ENCODE assay signal across 12 cellular contexts in genomic region chr1:209086486-209087192, GRCh38.
A peak's percentile ranks its signal among the peaks of the same experiment; 100 is the strongest.
DNase-seq lines count a peak whose midpoint lies in the region; ATAC-seq lines count a peak whose summit lies in the region.
"Had no signal": no experiment of that assay in that cellular context is flagged by ENCODE, and none has a peak within 500 bp of the region (broad histone marks: within the 10 kb centered on the region; RNA-seq: fewer than 3 reads in every experiment).

No MANE protein-coding gene starts in this region.

- no peaks in the 10 kb centered on the region for H3K4me1 ChIP-seq in HAP-1
- H3K4me1 ChIP-seq: left ventricle myocardium inferior had no signal

- H3K36me3 ChIP-seq in HAP-1 (replicated peaks), result no peaks in the 10 kb centered on the region
- H3K36me3 ChIP-seq: left ventricle myocardium inferior had no signal

- DNase-seq in retina (peak; percentile 56), cerebellar nuclear complex (lab: John Stamatoyannopoulos, UW) (no peak), NCI-H345 treated with DMSO at 0.1 percent for 48 hours (lab: John Stamatoyannopoulos, UW; ENCODE audit: unreplicated experiment) (no peak), HAP-1 (ENCODE audit: low spot score in 2 of 2) (no peak)
- DNase-seq: aorta, GDM1, left ventricle myocardium inferior, NCI-H446, SK-N-SH had no signal

- H3K4me3 ChIP-seq in HAP-1, result no peak overlapping the region
- H3K4me3 ChIP-seq: left ventricle myocardium inferior had no signal

- H3K27me3 ChIP-seq in HAP-1 (ENCODE audit: low read depth), result no peaks in the 10 kb centered on the region

- H3K9me3 ChIP-seq in HAP-1, result no peaks in the 10 kb centered on the region
- H3K9me3 ChIP-seq: SK-N-SH had no signal

- in situ Hi-C loops in HAP-1 (cut with MboI; ENCODE audit: low sequenced_read_pairs), result no loop called here

- ATAC-seq in GM18907 (IDR thresholded peaks at IDR 0.05; ENCODE audit: unreplicated experiment) (peak; percentile 84), GM21786 (IDR thresholded peaks at IDR 0.05; ENCODE audit: unreplicated experiment) (peak; percentile 92), HG03378 (IDR thresholded peaks at IDR 0.05; ENCODE audit: unreplicated experiment) (peak; percentile 92)
